ENCODE assay signal across 8 cellular contexts in genomic region chr20:35463455-35464300, GRCh38. TPM values are rescaled to one million over a fixed set of nuclear protein-coding genes. Genes with fewer than 3 reads are reported as not detected.
DNase-seq lines count a peak whose midpoint lies in the region; ATAC-seq and TF ChIP-seq lines count a peak whose summit lies in the region.

No MANE protein-coding gene starts in this region.

- no peak for TF ChIP-seq POLR2A in prostate gland (IDR thresholded peaks at IDR 0.05)

- H3K79me2 ChIP-seq in MM.1S (ENCODE audit: low read length), result no peaks in the 10 kb centered on the region

- H3K27ac ChIP-seq in MM.1S (ENCODE audit: low read length) (no peak overlapping the region), SJCRH30 (no peak overlapping the region), prostate gland (no peak overlapping the region)

- H3K4me1 Mint-ChIP-seq in activated naive CD8-positive, alpha-beta T cell treated with anti-CD3 and anti-CD28 coated beads for 36 hours, result peaks cover 1% of the 10 kb centered on the region

- DNase-seq in GF-D8 (lab: John Stamatoyannopoulos, UW) (peak; percentile 19), MM.1S (peak; percentile 63), SJCRH30 (peak; percentile 70 to 89), Right ventricle myocardium superior (no peak), prostate gland (ENCODE audit: low spot score) (peak; percentile 61), mesenteric fat pad (ENCODE audit: low spot score) (no peak)
- DNase-seq in activated naive CD8-positive, alpha-beta T cell treated with anti-CD3 and anti-CD28 coated beads for 36 hours, result peak; percentile 36

- no peaks in the 10 kb centered on the region for H3K36me3 ChIP-seq in MM.1S (replicated peaks; ENCODE audit: insufficient read depth, low read length)
- H3K36me3 ChIP-seq in SJCRH30, result peaks cover 40% of the 10 kb centered on the region
- H3K36me3 ChIP-seq in prostate gland, result peaks cover 0 to 5% of the 10 kb centered on the region in 2 donors

- 33% methylated on average over 4 of the region's 4 CpGs for WGBS in prostate gland

- H3K9me2 ChIP-seq in MM.1S (replicated peaks; ENCODE audit: insufficient read depth, low read length), result no peaks in the 10 kb centered on the region

- no peak overlapping the region for H3K4me3 Mint-ChIP-seq in activated naive CD8-positive, alpha-beta T cell treated with anti-CD3 and anti-CD28 coated beads for 36 hours

- H3F3A ChIP-seq in MM.1S (ENCODE audit: insufficient read depth, low read length), result no peaks in the 10 kb centered on the region

- no peak overlapping the region for H2AFZ ChIP-seq in MM.1S (ENCODE audit: low read length)

- H3K4me1 ChIP-seq in MM.1S (ENCODE audit: low read length) (no peaks in the 10 kb centered on the region), SJCRH30 (no peaks in the 10 kb centered on the region), prostate gland (replicated peaks) (no peaks in the 10 kb centered on the region)

- H3K9me3 ChIP-seq in MM.1S (replicated peaks; ENCODE audit: insufficient read depth, low read length), result no peaks in the 10 kb centered on the region
- H3K9me3 ChIP-seq in SJCRH30 (replicated peaks), result no peaks in the 10 kb centered on the region
- H3K9me3 ChIP-seq in prostate gland, result no peaks in the 10 kb centered on the region

- H4K20me1 ChIP-seq in MM.1S (ENCODE audit: insufficient read depth, low read length), result no peaks in the 10 kb centered on the region

- TF ChIP-seq CTCF in MM.1S (IDR thresholded peaks at IDR 0.05; ENCODE audit: low read length), result peak; percentile 87
- peak; percentile 24 to 78 (median 72) for TF ChIP-seq CTCF in prostate gland (IDR thresholded peaks at IDR 0.05)

- H3K4me3 ChIP-seq in MM.1S (ENCODE audit: low read length), result no peak overlapping the region
- no peak overlapping the region for H3K4me3 ChIP-seq in SJCRH30
- H3K4me3 ChIP-seq in prostate gland, result no peak overlapping the region

- ATAC-seq in Right ventricle myocardium superior (ENCODE audit: poor library complexity) (peak; percentile 85), HG03280 (IDR thresholded peaks at IDR 0.05; ENCODE audit: unreplicated experiment) (no peak)

- no peak overlapping the region for H3K27ac Mint-ChIP-seq in activated naive CD8-positive, alpha-beta T cell treated with anti-CD3 and anti-CD28 coated beads for 36 hours

- no peaks in the 10 kb centered on the region for H3K9me3 Mint-ChIP-seq in activated naive CD8-positive, alpha-beta T cell treated with anti-CD3 and anti-CD28 coated beads for 36 hours

- H3K27me3 Mint-ChIP-seq in activated naive CD8-positive, alpha-beta T cell treated with anti-CD3 and anti-CD28 coated beads for 36 hours, result no peaks in the 10 kb centered on the region

- H3K27me3 ChIP-seq in MM.1S (replicated peaks; ENCODE audit: insufficient read depth, low read length) (no peaks in the 10 kb centered on the region), SJCRH30 (no peaks in the 10 kb centered on the region), prostate gland (replicated peaks; ENCODE audit: insufficient read depth) (no peaks in the 10 kb centered on the region)

- no peak overlapping the region for H3K4me2 ChIP-seq in MM.1S (ENCODE audit: low read depth, low read length)

- H3K9ac ChIP-seq in MM.1S (ENCODE audit: low read length), result no peak overlapping the region

- intact Hi-C loops in Right ventricle myocardium superior (cut with DNase I) (no loop called here), prostate gland (cut with DNase I) (loop anchor here (10.0 kb wide), 4 partner anchors 81 to 421 kb away; partner anchors contain the start of genes ERGIC3, NFS1, ROMO1 and SPAG4)

- no peaks in the 10 kb centered on the region for H3K36me3 Mint-ChIP-seq in activated naive CD8-positive, alpha-beta T cell treated with anti-CD3 and anti-CD28 coated beads for 36 hours

RNA-seq across cellular contexts. Expression of gene CEP250, which starts 8.3 kb away (rescaled TPM):
- total RNA-seq in SJCRH30 (2014; rRNA removed; shearing (Covaris generic)), result 37.3 and 39.9 TPM in 2 replicates
- total RNA-seq in activated naive CD8-positive, alpha-beta T cell treated with anti-CD3 and anti-CD28 coated beads for 36 hours, result 10 to 100 TPM; 48.8 to 55.5 TPM
- 12.3 TPM for total RNA-seq in Right ventricle myocardium superior
- 10 to 100 TPM; 35.2 to 36.9 TPM for total RNA-seq in prostate gland
- 19.3 TPM for total RNA-seq in mesenteric fat pad

RNA-seq across cellular contexts. Expression of gene GDF5, which starts 25.6 kb away (rescaled TPM):
- not detected in 2 replicates for total RNA-seq in SJCRH30 (2014; rRNA removed; shearing (Covaris generic))
- not detected for total RNA-seq in activated naive CD8-positive, alpha-beta T cell treated with anti-CD3 and anti-CD28 coated beads for 36 hours
- total RNA-seq in Right ventricle myocardium superior (0.08 TPM), prostate gland (under 1 TPM; 0.50 to 0.68 TPM), mesenteric fat pad (2.7 TPM)

RNA-seq across cellular contexts. Expression of gene UQCC1, which starts 51.9 kb away (rescaled TPM):
- total RNA-seq in SJCRH30 (2014; rRNA removed; shearing (Covaris generic)), result 53.8 and 54.1 TPM in 2 replicates
- 10 to 100 TPM; 60.3 to 62.8 TPM for total RNA-seq in activated naive CD8-positive, alpha-beta T cell treated with anti-CD3 and anti-CD28 coated beads for 36 hours
- total RNA-seq in Right ventricle myocardium superior (155 TPM), prostate gland (10 to 100 TPM; 28.6 to 60.3 TPM), mesenteric fat pad (37.7 TPM)

Comparison
In these comparisons a context has a peak if more than half of its experiments do, and no peak if none do; other contexts are left out.
1. DNase-seq: peak in GF-D8 (single experiment), MM.1S (single experiment), SJCRH30 (2 of 2), activated naive CD8-positive, alpha-beta T cell treated with anti-CD3 and anti-CD28 coated beads for 36 hours (single experiment) and prostate gland (single experiment); none in Right ventricle myocardium superior (single experiment) and mesenteric fat pad (single experiment).